In the genomic region with DNA sequence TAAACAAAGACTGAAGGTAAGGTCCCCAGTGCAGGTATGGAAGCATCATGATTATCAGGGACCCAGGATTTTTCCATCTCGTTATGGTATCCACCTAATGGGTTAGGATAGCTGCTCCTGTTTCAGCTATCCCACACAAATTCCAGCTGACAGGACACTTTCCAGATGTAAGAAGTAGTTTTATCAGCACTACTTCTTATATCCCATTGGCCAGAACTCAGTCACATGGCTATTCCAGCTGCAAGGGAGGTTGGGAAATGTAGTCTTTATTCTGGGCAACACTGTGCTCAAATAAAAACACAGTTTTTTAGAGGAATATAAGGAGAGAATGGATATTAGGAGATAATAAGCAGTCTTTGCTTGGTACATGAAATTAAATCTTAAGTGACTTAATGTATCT, we compare ENCODE assay signal across 1 cellular context.
TF ChIP-seq lines count a peak whose summit lies in the region.

No MANE protein-coding gene starts in this region.

TF ChIP-seq in SK-N-SH treated with all-trans-retinoic acid at 6 μM for 48 hours, 23 proteins besides CTCF, POLR2A, EP300 and RAD21 (continued from another document):
- TF ChIP-seq, protein P1, sequence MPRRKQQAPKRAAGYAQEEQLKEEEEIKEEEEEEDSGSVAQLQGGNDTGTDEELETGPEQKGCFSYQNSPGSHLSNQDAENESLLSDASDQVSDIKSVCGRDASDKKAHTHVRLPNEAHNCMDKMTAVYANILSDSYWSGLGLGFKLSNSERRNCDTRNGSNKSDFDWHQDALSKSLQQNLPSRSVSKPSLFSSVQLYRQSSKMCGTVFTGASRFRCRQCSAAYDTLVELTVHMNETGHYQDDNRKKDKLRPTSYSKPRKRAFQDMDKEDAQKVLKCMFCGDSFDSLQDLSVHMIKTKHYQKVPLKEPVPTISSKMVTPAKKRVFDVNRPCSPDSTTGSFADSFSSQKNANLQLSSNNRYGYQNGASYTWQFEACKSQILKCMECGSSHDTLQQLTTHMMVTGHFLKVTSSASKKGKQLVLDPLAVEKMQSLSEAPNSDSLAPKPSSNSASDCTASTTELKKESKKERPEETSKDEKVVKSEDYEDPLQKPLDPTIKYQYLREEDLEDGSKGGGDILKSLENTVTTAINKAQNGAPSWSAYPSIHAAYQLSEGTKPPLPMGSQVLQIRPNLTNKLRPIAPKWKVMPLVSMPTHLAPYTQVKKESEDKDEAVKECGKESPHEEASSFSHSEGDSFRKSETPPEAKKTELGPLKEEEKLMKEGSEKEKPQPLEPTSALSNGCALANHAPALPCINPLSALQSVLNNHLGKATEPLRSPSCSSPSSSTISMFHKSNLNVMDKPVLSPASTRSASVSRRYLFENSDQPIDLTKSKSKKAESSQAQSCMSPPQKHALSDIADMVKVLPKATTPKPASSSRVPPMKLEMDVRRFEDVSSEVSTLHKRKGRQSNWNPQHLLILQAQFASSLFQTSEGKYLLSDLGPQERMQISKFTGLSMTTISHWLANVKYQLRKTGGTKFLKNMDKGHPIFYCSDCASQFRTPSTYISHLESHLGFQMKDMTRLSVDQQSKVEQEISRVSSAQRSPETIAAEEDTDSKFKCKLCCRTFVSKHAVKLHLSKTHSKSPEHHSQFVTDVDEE (CRISPR knock-in tag; IDR thresholded peaks at IDR 0.05) = no peak
- no peak for TF ChIP-seq TOX (CRISPR knock-in tag; IDR thresholded peaks at IDR 0.05; ENCODE audit: borderline replicate concordance)
- TF ChIP-seq, protein P2, sequence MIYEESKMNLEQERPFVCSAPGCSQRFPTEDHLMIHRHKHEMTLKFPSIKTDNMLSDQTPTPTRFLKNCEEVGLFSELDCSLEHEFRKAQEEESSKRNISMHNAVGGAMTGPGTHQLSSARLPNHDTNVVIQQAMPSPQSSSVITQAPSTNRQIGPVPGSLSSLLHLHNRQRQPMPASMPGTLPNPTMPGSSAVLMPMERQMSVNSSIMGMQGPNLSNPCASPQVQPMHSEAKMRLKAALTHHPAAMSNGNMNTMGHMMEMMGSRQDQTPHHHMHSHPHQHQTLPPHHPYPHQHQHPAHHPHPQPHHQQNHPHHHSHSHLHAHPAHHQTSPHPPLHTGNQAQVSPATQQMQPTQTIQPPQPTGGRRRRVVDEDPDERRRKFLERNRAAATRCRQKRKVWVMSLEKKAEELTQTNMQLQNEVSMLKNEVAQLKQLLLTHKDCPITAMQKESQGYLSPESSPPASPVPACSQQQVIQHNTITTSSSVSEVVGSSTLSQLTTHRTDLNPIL (CRISPR knock-in tag; IDR thresholded peaks at IDR 0.05; ENCODE audit: low read depth) = no peak
TF ChIP-seq in SK-N-SH treated with all-trans-retinoic acid at 6 μM for 48 hours: peak in this region for 0.
